8 cellular contexts compared by ENCODE assay signal in the genomic region with DNA sequence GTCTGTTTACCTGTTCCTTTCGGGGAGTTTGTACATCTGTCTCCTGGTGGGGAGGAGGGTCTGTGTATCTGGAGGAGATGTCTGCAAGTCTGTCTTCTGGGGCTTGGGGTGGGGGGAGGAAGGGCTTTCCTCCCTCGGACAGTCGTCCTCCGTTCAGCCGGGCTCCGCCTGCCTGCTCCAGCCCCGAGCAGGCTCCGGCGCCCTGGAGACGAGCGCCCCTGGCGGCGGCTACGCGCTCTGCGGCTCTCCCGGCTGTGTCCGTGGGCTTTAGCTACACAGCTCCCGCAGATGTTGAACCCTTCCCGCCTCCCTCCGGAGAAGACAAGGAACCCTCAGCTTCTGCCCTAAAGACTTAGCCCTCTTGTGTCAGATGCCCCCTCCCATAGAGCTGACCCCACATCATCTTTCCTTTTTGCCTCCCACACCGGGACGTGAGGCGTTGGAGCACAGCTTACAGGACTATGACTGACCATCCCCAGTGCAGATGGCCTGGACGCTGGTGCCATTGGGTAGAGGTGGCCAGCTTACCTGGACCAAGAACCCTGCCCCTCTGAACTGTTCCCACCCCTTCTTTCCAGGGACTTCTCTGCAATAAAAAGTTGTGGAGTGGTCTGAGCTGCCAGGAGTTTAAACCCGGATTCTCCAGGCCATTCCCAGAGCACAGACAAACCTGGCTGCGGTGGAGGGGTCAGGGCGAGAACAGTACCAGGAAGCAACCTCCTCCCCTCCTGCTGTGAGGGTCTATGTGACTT. TPM values are rescaled to one million over a fixed set of nuclear protein-coding genes. Genes with fewer than 3 reads are reported as not detected.
DNase-seq lines count a peak whose midpoint lies in the region; ATAC-seq and TF ChIP-seq lines count a peak whose summit lies in the region.

No MANE protein-coding gene starts in this region.

- peaks cover 27% of the 10 kb centered on the region for H3K4me1 Mint-ChIP-seq in Caco-2 (ENCODE audit: low read depth, unreplicated experiment)
- peaks cover 43% of the 10 kb centered on the region for H3K4me1 Mint-ChIP-seq in MCF 10A (ENCODE audit: insufficient read depth, unreplicated experiment)
- peaks cover 9 to 10% of the 10 kb centered on the region in 2 donors for H3K4me1 Mint-ChIP-seq in immature natural killer cell

- POLR2A ChIA-PET in Caco-2 (lab: Charles Lee), result interaction anchor here (0.7 to 0.8 kb wide), 2 partner anchors 132 to 1346 kb away, joined by 4 to 11 read pairs; no protein-coding TSS in a partner anchor
- POLR2A ChIA-PET in MCF 10A (lab: Yijun Ruan, JAX), result interaction anchor here (0.8 to 4.1 kb wide), 28 partner anchors 8 to 595 kb away, joined by 3 to 37 read pairs (median 9); partner anchors contain the start of genes KRT5, KRT6A, KRT7 and KRT80

- H3K4me3 ChIP-seq in Caco-2 (ENCODE audit: low read depth, low read length), result no peak overlapping the region
- peak overlapping the region; percentile 63 for H3K4me3 ChIP-seq in GM23248

- peak overlapping the region; percentile 92 for H3K9ac ChIP-seq in GM23248

- H3K27ac ChIP-seq in GM23248, result peak overlapping the region; percentile 100

- peaks cover 25% of the 10 kb centered on the region for H3F3A ChIP-seq in GM23248 (ENCODE audit: insufficient read depth)

- no peaks in the 10 kb centered on the region for H3K9me2 ChIP-seq in GM23248 (ENCODE audit: insufficient read depth)

- H2AFZ ChIP-seq in GM23248, result peak overlapping the region; percentile 94

- no peaks in the 10 kb centered on the region for H3K9me3 Mint-ChIP-seq in Caco-2 (ENCODE audit: unreplicated experiment)
- no peaks in the 10 kb centered on the region for H3K9me3 Mint-ChIP-seq in MCF 10A (ENCODE audit: unreplicated experiment)
- H3K9me3 Mint-ChIP-seq in immature natural killer cell, result no peaks in the 10 kb centered on the region

- ATAC-seq in GM21515 (IDR thresholded peaks at IDR 0.05; ENCODE audit: unreplicated experiment), result no peak

- H3K4me3 Mint-ChIP-seq in Caco-2 (ENCODE audit: unreplicated experiment) (peak overlapping the region; percentile 70), MCF 10A (ENCODE audit: unreplicated experiment) (peak overlapping the region; percentile 66), immature natural killer cell (peak overlapping the region in 2 of 5 donors; percentile 17 to 29)

- intact Hi-C loops in Caco-2 (cut with micrococcal nuclease; ENCODE audit: unreplicated experiment), result no loop called here
- intact Hi-C loops in MCF 10A (cut with micrococcal nuclease), result no loop called here

- H3K4me2 ChIP-seq in GM23248 (ENCODE audit: unreplicated experiment), result peak overlapping the region; percentile 92

- H3K27me3 Mint-ChIP-seq in Caco-2 (ENCODE audit: insufficient read depth, unreplicated experiment), result no peaks in the 10 kb centered on the region
- no peaks in the 10 kb centered on the region for H3K27me3 Mint-ChIP-seq in MCF 10A (ENCODE audit: insufficient read depth, unreplicated experiment)
- peaks cover 3 to 11% (median 5%) of the 10 kb centered on the region in 3 donors for H3K27me3 Mint-ChIP-seq in immature natural killer cell (ENCODE audit: low read depth in 3 of 3)

- CTCF ChIA-PET in Caco-2 (lab: Charles Lee), result interaction anchor here (0.6 to 2.7 kb wide), 18 partner anchors 9 to 124 kb away, joined by 3 to 9 read pairs (median 4); no protein-coding TSS in a partner anchor
- CTCF ChIA-PET in MCF 10A (lab: Yijun Ruan, JAX), result interaction anchor here (0.5 to 5.2 kb wide), 60 partner anchors 8 to 1185 kb away, joined by 3 to 70 read pairs (median 5); partner anchors contain the start of genes KRT1, KRT7 and KRT83

- H4K20me1 ChIP-seq in GM23248 (ENCODE audit: insufficient read depth), result no peaks in the 10 kb centered on the region

- no peaks in the 10 kb centered on the region for H3K9me3 ChIP-seq in Caco-2
- H3K9me3 ChIP-seq in GM23248 (ENCODE audit: low read depth), result no peaks in the 10 kb centered on the region

- peak; percentile 75 to 86 for TF ChIP-seq CTCF in Caco-2 (IDR thresholded peaks at IDR 0.05; ENCODE audit: insufficient read depth in 1 of 2, low read depth in 1 of 2, low read length in 1 of 2, severe bottlenecking in 1 of 2, unreplicated experiment in 1 of 2)
- TF ChIP-seq CTCF in MCF 10A (IDR thresholded peaks at IDR 0.05; ENCODE audit: unreplicated experiment), result peak; percentile 98

- BruUV-seq in Caco-2 (replicated peaks; lab: Mats Ljungman, UMichigan) (no TSS peak), MCF 10A (replicated peaks; lab: Mats Ljungman, UMichigan) (no TSS peak)

- H3K27me3 ChIP-seq in Caco-2 (replicated peaks; ENCODE audit: control insufficient read depth, insufficient read depth, low read length), result no peaks in the 10 kb centered on the region
- no peaks in the 10 kb centered on the region for H3K27me3 ChIP-seq in GM23248 (replicated peaks; ENCODE audit: insufficient read depth)

- H3K36me3 ChIP-seq in Caco-2 (ENCODE audit: control insufficient read depth, insufficient read depth, low read length) (no peaks in the 10 kb centered on the region), GM23248 (ENCODE audit: low read depth) (no peaks in the 10 kb centered on the region)

- DNase-seq in Caco-2, result peak; percentile 63 to 83
- peak; percentile 81 for DNase-seq in GM23248
- peak; percentile 59 for DNase-seq in NCI-H146 treated with DMSO at 0.1 percent for 48 hours (lab: John Stamatoyannopoulos, UW; ENCODE audit: unreplicated experiment)
- DNase-seq in UCSD-AML1 (lab: John Stamatoyannopoulos, UW; ENCODE audit: unreplicated experiment), result peak; percentile 84
- DNase-seq in MCF 10A (ENCODE audit: unreplicated experiment), result peak; percentile 77
- peak; percentile 75 to 77 (median 75) for DNase-seq in immature natural killer cell
- DNase-seq in stimulated activated CD4-positive, alpha-beta T cell treated with anti-CD3 and anti-CD28 coated beads, Interleukin-12 subunit alpha, Interleukin-12 subunit beta, amount 100 ng/mL, for 24 hours (ENCODE audit: low read depth in 2 of 2), result peak; percentile 53 to 70

- in situ Hi-C loops in GM23248 (cut with MboI), result no loop called here

- no peaks in the 10 kb centered on the region for H3K79me2 ChIP-seq in GM23248 (ENCODE audit: insufficient read depth)

- H3K4me1 ChIP-seq in Caco-2 (peaks cover 33% of the 10 kb centered on the region), GM23248 (ENCODE audit: insufficient read depth) (peaks cover 31% of the 10 kb centered on the region)

- H3K27ac Mint-ChIP-seq in Caco-2 (ENCODE audit: unreplicated experiment) (peak overlapping the region; percentile 89), MCF 10A (ENCODE audit: low read depth, unreplicated experiment) (peak overlapping the region; percentile 98), immature natural killer cell (peak overlapping the region in 2 of 6 donors; percentile 22 to 59)

- WGBS in GM23248 (ENCODE audit: low coverage in 1 of 2, low lambda C conversion rate in 2 of 2, missing lambda C conversion rate in 2 of 2), 2 experiments, result 45 to 48% methylated on average over 12 to 13 of the region's 28 CpGs

- no peaks in the 10 kb centered on the region for H3K36me3 Mint-ChIP-seq in Caco-2 (ENCODE audit: insufficient read depth, unreplicated experiment)
- H3K36me3 Mint-ChIP-seq in MCF 10A (ENCODE audit: insufficient read depth, unreplicated experiment), result no peaks in the 10 kb centered on the region
- no peaks in the 10 kb centered on the region for H3K36me3 Mint-ChIP-seq in immature natural killer cell

RNA-seq across cellular contexts. Expression of gene KRT86, which starts 4.7 kb away (rescaled TPM):
- total RNA-seq in Caco-2 (2022) (not detected in 2 replicates), MCF 10A (2022) (37.8 and 45.1 TPM in 2 replicates)
- 0.11 TPM in 1 of 2 replicates, not detected in the other for total RNA-seq in GM23248 (2014; rRNA removed; shearing (Covaris generic))
- polyA plus RNA-seq in GM23248 (2016; fragmentation: Nextera tagmentation; extraction: Ambion mirVana) (0.16 and 0.27 TPM in 2 replicates), immature natural killer cell (10 to 100 TPM in 2 of 3 donors, 1 to 10 TPM in 1; 6.6 to 13.1 (median 12.5) TPM)

RNA-seq across cellular contexts. Expression of gene KRT81, which starts 12.2 kb away (rescaled TPM):
- 0.28 and 0.45 TPM in 2 replicates for total RNA-seq in Caco-2 (2022)
- 0.11 TPM in 1 of 2 replicates, not detected in the other for total RNA-seq in GM23248 (2014; rRNA removed; shearing (Covaris generic))
- polyA plus RNA-seq in GM23248 (2016; fragmentation: Nextera tagmentation; extraction: Ambion mirVana), result 0.34 and 0.95 TPM in 2 replicates
- total RNA-seq in MCF 10A (2022), result 2,023 and 2,244 TPM in 2 replicates
- polyA plus RNA-seq in immature natural killer cell, result 1 to 10 TPM; 2.2 to 3.7 (median 3.6) TPM

RNA-seq across cellular contexts. Expression of gene KRT83, which starts 42.1 kb away (rescaled TPM):
- total RNA-seq in Caco-2 (2022) (not detected in 2 replicates), MCF 10A (2022) (12.2 and 14.5 TPM in 2 replicates)
- total RNA-seq in GM23248 (2014; rRNA removed; shearing (Covaris generic)), result not detected in 2 replicates
- polyA plus RNA-seq in GM23248 (2016; fragmentation: Nextera tagmentation; extraction: Ambion mirVana) (not detected in 2 replicates), immature natural killer cell (not detected)

RNA-seq across cellular contexts. Expression of gene KRT7, which starts 46.1 kb away (rescaled TPM):
- total RNA-seq in Caco-2 (2022) (13.9 and 19.9 TPM in 2 replicates), MCF 10A (2022) (2,379 and 3,360 TPM in 2 replicates)
- total RNA-seq in GM23248 (2014; rRNA removed; shearing (Covaris generic)), result 5.7 and 11.0 TPM in 2 replicates
- polyA plus RNA-seq in GM23248 (2016; fragmentation: Nextera tagmentation; extraction: Ambion mirVana) (14.4 and 17.4 TPM in 2 replicates), immature natural killer cell (not detected)

Comparison
In these comparisons a context has a peak if more than half of its experiments do, and no peak if none do; other contexts are left out.
1. RNA of gene KRT86, which starts 4.7 kb away (total RNA-seq): 37.8 to 45.1 TPM in MCF 10A; 0.11 TPM in GM23248 and not detected in Caco-2; every median in the first group is over 10 times any median in the second.
2. RNA of gene KRT81, which starts 12.2 kb away (total RNA-seq): 2,023 to 2,244 TPM in MCF 10A; 0.28 to 0.45 TPM in Caco-2 and 0.11 TPM in GM23248; every median in the first group is over 1,000 times any median in the second.
3. RNA of gene KRT83, which starts 42.1 kb away (total RNA-seq): 12.2 to 14.5 TPM in MCF 10A; not detected in Caco-2 and not detected in GM23248; every median in the first group is over 10 times any median in the second.
4. Peak in every context shown above with its lines, with median percentiles within 50 percentile points of each other: DNase-seq.